Comparison of ENCODE assay signal across 1 cellular context in the genomic region with DNA sequence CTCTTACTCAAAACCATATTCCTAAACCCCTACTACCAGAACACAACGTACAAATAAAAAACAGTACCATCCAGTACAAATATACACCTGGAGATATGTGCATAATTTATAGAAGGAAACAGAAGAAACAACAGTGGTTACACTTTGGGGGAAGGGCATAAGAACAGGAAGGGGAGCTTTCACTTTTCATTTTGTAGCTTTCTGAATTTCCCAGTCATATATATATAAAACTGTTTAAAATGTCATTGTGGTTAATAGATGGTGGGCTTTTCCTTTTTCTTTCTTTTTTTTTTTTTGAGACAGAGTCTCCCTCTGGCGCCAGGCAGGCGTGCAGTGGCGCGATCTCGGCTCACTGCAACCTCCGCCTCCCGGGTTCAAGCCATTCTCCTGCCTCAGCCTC.
TF ChIP-seq lines count a peak whose summit lies in the region.

No MANE protein-coding gene starts in this region.

TF ChIP-seq in IMR-90, 13 proteins besides CTCF, POLR2A, EP300 and RAD21:
- TF ChIP-seq CHD1 (IDR thresholded peaks at IDR 0.05; ENCODE audit: low read depth, low read length) (no peak), BHLHE40 (IDR thresholded peaks at IDR 0.05; ENCODE audit: low read depth, low read length) (no peak), RCOR1 (IDR thresholded peaks at IDR 0.05; ENCODE audit: insufficient replicate concordance, low read length) (no peak), CEBPB (IDR thresholded peaks at IDR 0.05; ENCODE audit: low read depth, low read length) (no peak), MAFK (IDR thresholded peaks at IDR 0.05; ENCODE audit: low read depth, low read length) (no peak), NFE2L2 (IDR thresholded peaks at IDR 0.05; ENCODE audit: low read depth, low read length) (no peak), MXI1 (IDR thresholded peaks at IDR 0.05; ENCODE audit: borderline replicate concordance, low read depth, low read length) (no peak), MAZ (IDR thresholded peaks at IDR 0.05; ENCODE audit: borderline replicate concordance, low read depth, low read length) (no peak), SMC3 (IDR thresholded peaks at IDR 0.05; ENCODE audit: low read depth, low read length) (no peak), FOS (IDR thresholded peaks at IDR 0.05; ENCODE audit: low read depth, low read length) (no peak), RFX5 (IDR thresholded peaks at IDR 0.05; ENCODE audit: low read depth, low read length) (no peak)
- TF ChIP-seq, protein P1, sequence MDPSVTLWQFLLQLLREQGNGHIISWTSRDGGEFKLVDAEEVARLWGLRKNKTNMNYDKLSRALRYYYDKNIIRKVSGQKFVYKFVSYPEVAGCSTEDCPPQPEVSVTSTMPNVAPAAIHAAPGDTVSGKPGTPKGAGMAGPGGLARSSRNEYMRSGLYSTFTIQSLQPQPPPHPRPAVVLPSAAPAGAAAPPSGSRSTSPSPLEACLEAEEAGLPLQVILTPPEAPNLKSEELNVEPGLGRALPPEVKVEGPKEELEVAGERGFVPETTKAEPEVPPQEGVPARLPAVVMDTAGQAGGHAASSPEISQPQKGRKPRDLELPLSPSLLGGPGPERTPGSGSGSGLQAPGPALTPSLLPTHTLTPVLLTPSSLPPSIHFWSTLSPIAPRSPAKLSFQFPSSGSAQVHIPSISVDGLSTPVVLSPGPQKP (IDR thresholded peaks at IDR 0.05; ENCODE audit: borderline replicate concordance, low read depth, low read length), result no peak
- TF ChIP-seq, protein P2, sequence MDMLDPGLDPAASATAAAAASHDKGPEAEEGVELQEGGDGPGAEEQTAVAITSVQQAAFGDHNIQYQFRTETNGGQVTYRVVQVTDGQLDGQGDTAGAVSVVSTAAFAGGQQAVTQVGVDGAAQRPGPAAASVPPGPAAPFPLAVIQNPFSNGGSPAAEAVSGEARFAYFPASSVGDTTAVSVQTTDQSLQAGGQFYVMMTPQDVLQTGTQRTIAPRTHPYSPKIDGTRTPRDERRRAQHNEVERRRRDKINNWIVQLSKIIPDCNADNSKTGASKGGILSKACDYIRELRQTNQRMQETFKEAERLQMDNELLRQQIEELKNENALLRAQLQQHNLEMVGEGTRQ (IDR thresholded peaks at IDR 0.05; ENCODE audit: low read depth, low read length), result no peak
